Comparison of ENCODE assay signal across 8 cellular contexts in the genomic region with DNA sequence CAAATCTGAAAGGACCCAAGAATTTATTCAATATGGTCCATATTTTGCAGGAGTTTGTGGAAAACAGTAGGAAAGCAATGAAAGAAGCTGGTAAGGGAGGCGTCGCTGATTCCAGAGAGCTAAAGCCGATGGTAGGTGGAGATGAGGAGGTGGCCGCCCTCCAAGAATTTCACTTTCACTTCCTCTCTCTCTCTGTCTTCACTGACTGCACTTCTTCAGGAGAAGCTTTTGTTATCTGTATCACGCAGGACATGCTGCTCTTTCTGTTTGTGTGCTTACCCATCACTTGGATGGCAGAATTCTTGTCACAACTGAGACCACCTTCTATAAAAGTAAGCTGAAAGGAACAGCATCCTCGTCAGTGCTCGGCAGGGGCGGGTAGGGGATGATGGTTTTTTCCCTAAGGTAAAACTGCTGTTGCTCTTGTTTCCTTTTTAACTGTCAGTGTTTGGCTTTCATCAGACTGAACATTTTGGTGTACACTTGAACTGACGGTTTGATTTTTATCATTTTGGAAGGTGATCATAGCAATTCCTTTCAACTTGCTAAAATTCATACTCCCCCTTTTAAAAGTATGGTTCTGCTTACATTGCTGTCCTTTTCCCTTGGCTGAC.
DNase-seq lines count a peak whose midpoint lies in the region; ATAC-seq and TF ChIP-seq lines count a peak whose summit lies in the region.

No MANE protein-coding gene starts in this region.

- H3K9me3 Mint-ChIP-seq in activated CD8-positive, alpha-beta T cell treated with anti-CD3 and anti-CD28 coated beads for 36 hours, result no peaks in the 10 kb centered on the region

- no peaks in the 10 kb centered on the region for H3K36me3 Mint-ChIP-seq in activated CD8-positive, alpha-beta T cell treated with anti-CD3 and anti-CD28 coated beads for 36 hours (ENCODE audit: low read depth)

- H3K4me3 Mint-ChIP-seq in activated CD8-positive, alpha-beta T cell treated with anti-CD3 and anti-CD28 coated beads for 36 hours, result peak overlapping the region; percentile 76

- H3K9me3 ChIP-seq in lower lobe of right lung (no peaks in the 10 kb centered on the region), WERI-Rb-1 (ENCODE audit: severe bottlenecking) (no peaks in the 10 kb centered on the region)

- H3K4me1 Mint-ChIP-seq in activated CD8-positive, alpha-beta T cell treated with anti-CD3 and anti-CD28 coated beads for 36 hours (ENCODE audit: low read depth), result peaks cover 12% of the 10 kb centered on the region

- DNase-seq in G401 (ENCODE audit: low spot score) (peak; percentile 85), lower lobe of right lung (no peak), WERI-Rb-1 (no peak), NCI-H2107 treated with DMSO at 0.1 percent for 48 hours (lab: John Stamatoyannopoulos, UW; ENCODE audit: unreplicated experiment) (no peak), NCI-H2227 (lab: John Stamatoyannopoulos, UW; ENCODE audit: unreplicated experiment) (no peak)
- DNase-seq in activated CD8-positive, alpha-beta T cell treated with anti-CD3 and anti-CD28 coated beads for 36 hours, result peak; percentile 52

- no peaks in the 10 kb centered on the region for H3K4me1 ChIP-seq in lower lobe of right lung

- H3K4me3 ChIP-seq in lower lobe of right lung (peak overlapping the region; percentile 22), WERI-Rb-1 (ENCODE audit: low read depth, low read length) (no peak overlapping the region)

- H3K27ac ChIP-seq in lower lobe of right lung (no peak overlapping the region), WERI-Rb-1 (no peak overlapping the region)

- ATAC-seq in GM21360 (IDR thresholded peaks at IDR 0.05; ENCODE audit: unreplicated experiment) (peak; percentile 99), HG03521 (IDR thresholded peaks at IDR 0.05; ENCODE audit: unreplicated experiment) (peak; percentile 91), lower lobe of right lung (peak; percentile 45 to 48)
- peak; percentile 90 for ATAC-seq in activated CD8-positive, alpha-beta T cell treated with anti-CD3 and anti-CD28 coated beads for 36 hours

- CTCF ChIA-PET in activated CD8-positive, alpha-beta T cell treated with anti-CD3 and anti-CD28 coated beads for 36 hours (lab: Charles Lee), result interaction anchor here (0.8 to 1.2 kb wide), 2 partner anchors 19 to 139 kb away, joined by 3 read pairs; no protein-coding TSS in a partner anchor

- peak overlapping the region; percentile 68 for H3K27ac Mint-ChIP-seq in activated CD8-positive, alpha-beta T cell treated with anti-CD3 and anti-CD28 coated beads for 36 hours

- in situ Hi-C loops in G401 (cut with HindIII; ENCODE audit: low sequenced_read_pairs), result no loop called here

- H3K36me3 ChIP-seq in lower lobe of right lung (peaks cover 8% of the 10 kb centered on the region), WERI-Rb-1 (peaks cover 55% of the 10 kb centered on the region)

- H3K27me3 ChIP-seq in lower lobe of right lung (ENCODE audit: low read depth), result no peaks in the 10 kb centered on the region
- no peaks in the 10 kb centered on the region for H3K27me3 ChIP-seq in WERI-Rb-1 (ENCODE audit: insufficient read depth, low read depth, severe bottlenecking)

- intact Hi-C loops in activated CD8-positive, alpha-beta T cell treated with anti-CD3 and anti-CD28 coated beads for 36 hours (cut with micrococcal nuclease), result no loop called here
- intact Hi-C loops in lower lobe of right lung (cut with DNase I), result no loop called here

- peaks cover 3% of the 10 kb centered on the region for H3K27me3 Mint-ChIP-seq in activated CD8-positive, alpha-beta T cell treated with anti-CD3 and anti-CD28 coated beads for 36 hours

- POLR2A ChIA-PET in activated CD8-positive, alpha-beta T cell treated with anti-CD3 and anti-CD28 coated beads for 36 hours (lab: Charles Lee), result no interaction called here

- TF ChIP-seq CTCF in activated CD8-positive, alpha-beta T cell treated with anti-CD3 and anti-CD28 coated beads for 36 hours (IDR thresholded peaks at IDR 0.05), result no peak
- TF ChIP-seq CTCF in lower lobe of right lung (IDR thresholded peaks at IDR 0.05) (no peak), WERI-Rb-1 (IDR thresholded peaks at IDR 0.05; ENCODE audit: low read depth, low read length) (no peak)

Comparison
In these comparisons a context has a peak if more than half of its experiments do, and no peak if none do; other contexts are left out.
1. DNase-seq: peak in G401 (single experiment) and activated CD8-positive, alpha-beta T cell treated with anti-CD3 and anti-CD28 coated beads for 36 hours (single experiment); none in lower lobe of right lung (single experiment), WERI-Rb-1 (single experiment), NCI-H2107 treated with DMSO at 0.1 percent for 48 hours (single experiment) and NCI-H2227 (single experiment).
2. ATAC-seq: peak in every context shown above with its lines; median percentile 99 in GM21360; 91 in HG03521; 90 in activated CD8-positive, alpha-beta T cell treated with anti-CD3 and anti-CD28 coated beads for 36 hours; 46 in lower lobe of right lung.